18 cellular contexts compared by ENCODE assay signal in the genomic region with DNA sequence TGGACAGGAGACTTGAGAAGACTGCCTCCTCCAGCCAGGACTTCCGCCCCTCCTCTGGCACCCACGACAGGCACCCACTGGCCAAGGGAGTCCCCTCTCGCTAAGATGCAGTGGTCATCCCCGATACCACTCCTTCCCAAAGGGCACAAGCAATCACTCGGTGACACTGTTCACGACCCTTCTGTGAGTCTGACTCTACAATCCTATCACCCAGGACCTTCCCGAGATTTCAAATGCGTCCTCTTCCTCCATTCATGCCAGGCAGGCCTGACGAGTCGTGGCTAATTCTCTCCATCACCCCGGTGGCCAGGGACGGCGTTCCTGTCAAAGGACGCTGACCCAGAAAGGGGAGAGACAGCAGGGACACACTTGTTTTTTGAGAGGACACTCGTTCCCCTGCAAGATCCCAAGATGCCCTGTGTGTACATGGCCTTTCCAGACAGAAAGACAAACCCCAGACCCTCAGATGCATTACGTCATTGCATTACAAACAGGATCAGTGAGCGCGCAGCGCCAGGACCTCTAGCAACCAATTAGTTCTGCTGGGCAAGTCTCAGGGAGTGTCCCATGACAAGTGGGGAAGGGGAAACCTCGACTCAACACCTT. TPM values are rescaled to one million over a fixed set of nuclear protein-coding genes. Genes with fewer than 3 reads are reported as not detected.
DNase-seq lines count a peak whose midpoint lies in the region; ATAC-seq and TF ChIP-seq lines count a peak whose summit lies in the region.
"Had no signal": no experiment of that assay in that cellular context is flagged by ENCODE, and none has a peak within 500 bp of the region (broad histone marks: within the 10 kb centered on the region; RNA-seq: fewer than 3 reads in every experiment).

No MANE protein-coding gene starts in this region.

- H3K27me3 ChIP-seq in lower lobe of right lung (ENCODE audit: low read depth) (no peaks in the 10 kb centered on the region), rectal smooth muscle tissue (ENCODE audit: control insufficient read depth, insufficient read depth, low read length) (no peaks in the 10 kb centered on the region)
- H3K27me3 ChIP-seq: breast epithelium, foreskin keratinocyte had no signal

- H3K4me3 ChIP-seq in lower lobe of right lung, result no peak overlapping the region
- H3K4me3 ChIP-seq in rectal smooth muscle tissue (ENCODE audit: low read length), result peak overlapping the region; percentile 52
- H3K4me3 ChIP-seq: A549, breast epithelium had no signal

- H3K4me3 Mint-ChIP-seq in activated CD8-positive, alpha-beta T cell treated with anti-CD3 and anti-CD28 coated beads for 36 hours, result no peak overlapping the region
- no peak overlapping the region for H3K4me3 Mint-ChIP-seq in activated CD8-positive, alpha-beta T cell treated with anti-CD3 and anti-CD28 coated beads, Interleukin-2, amount 10 ng/mL, durations not matched to agents 7 days and 5 days
- no peak overlapping the region for H3K4me3 Mint-ChIP-seq in stimulated activated naive B cell treated with anti-CD40 and anti-IgM and Interleukin-4, amounts not matched to agents 10 μg/mL and 1 μg/mL and 100 μg/mL, for 72 hours
- no peak overlapping the region for H3K4me3 Mint-ChIP-seq in T-helper 17 cell

- H3K27ac ChIP-seq in lower lobe of right lung (no peak overlapping the region), rectal smooth muscle tissue (ENCODE audit: low read depth, low read length) (peak overlapping the region; percentile 57)
- H3K27ac ChIP-seq: A549, C4-2B, foreskin keratinocyte, VCaP had no signal

- H3K27me3 Mint-ChIP-seq in activated CD8-positive, alpha-beta T cell treated with anti-CD3 and anti-CD28 coated beads for 36 hours, result no peaks in the 10 kb centered on the region
- H3K27me3 Mint-ChIP-seq in activated CD8-positive, alpha-beta T cell treated with anti-CD3 and anti-CD28 coated beads, Interleukin-2, amount 10 ng/mL, durations not matched to agents 7 days and 5 days (ENCODE audit: low read depth), result no peaks in the 10 kb centered on the region
- H3K27me3 Mint-ChIP-seq in stimulated activated naive B cell treated with anti-CD40 and anti-IgM and Interleukin-4, amounts not matched to agents 10 μg/mL and 1 μg/mL and 100 μg/mL, for 72 hours, result no peaks in the 10 kb centered on the region
- no peaks in the 10 kb centered on the region for H3K27me3 Mint-ChIP-seq in T-helper 17 cell

- ATAC-seq in activated CD8-positive, alpha-beta T cell treated with anti-CD3 and anti-CD28 coated beads for 36 hours, result peak; percentile 53
- ATAC-seq in activated CD8-positive, alpha-beta T cell treated with anti-CD3 and anti-CD28 coated beads, Interleukin-2, amount 10 ng/mL, durations not matched to agents 7 days and 5 days, result no peak
- ATAC-seq in lower lobe of right lung (no peak), T-helper 17 cell (no peak)
- ATAC-seq in stimulated activated naive B cell treated with anti-CD40 and anti-IgM and Interleukin-4, amounts not matched to agents 10 μg/mL and 1 μg/mL and 100 μg/mL, for 72 hours (replicated peaks), result no peak
- ATAC-seq: foreskin keratinocyte; stimulated activated naive CD8-positive, alpha-beta T cell treated with anti-CD3 and anti-CD28 coated beads, Interleukin-15, Interleukin-2, amounts not matched to agents 100 U/mL and 50 U/mL, for 24 hours had no signal

- CTCF ChIA-PET in activated CD8-positive, alpha-beta T cell treated with anti-CD3 and anti-CD28 coated beads for 36 hours (lab: Charles Lee), result no interaction called here
- CTCF ChIA-PET in activated CD8-positive, alpha-beta T cell treated with anti-CD3 and anti-CD28 coated beads, Interleukin-2, amount 10 ng/mL, durations not matched to agents 7 days and 5 days (lab: Charles Lee), result no interaction called here

- H3K4me1 Mint-ChIP-seq in activated CD8-positive, alpha-beta T cell treated with anti-CD3 and anti-CD28 coated beads for 36 hours (ENCODE audit: low read depth), result peaks cover 56% of the 10 kb centered on the region
- peaks cover 24% of the 10 kb centered on the region for H3K4me1 Mint-ChIP-seq in activated CD8-positive, alpha-beta T cell treated with anti-CD3 and anti-CD28 coated beads, Interleukin-2, amount 10 ng/mL, durations not matched to agents 7 days and 5 days (ENCODE audit: low read depth)
- H3K4me1 Mint-ChIP-seq in stimulated activated naive B cell treated with anti-CD40 and anti-IgM and Interleukin-4, amounts not matched to agents 10 μg/mL and 1 μg/mL and 100 μg/mL, for 72 hours, result peaks cover 45 to 63% of the 10 kb centered on the region in 2 donors
- peaks cover 36% of the 10 kb centered on the region for H3K4me1 Mint-ChIP-seq in T-helper 17 cell

- TF ChIP-seq CTCF in activated CD8-positive, alpha-beta T cell treated with anti-CD3 and anti-CD28 coated beads for 36 hours (IDR thresholded peaks at IDR 0.05), result no peak
- TF ChIP-seq CTCF in lower lobe of right lung (IDR thresholded peaks at IDR 0.05), result no peak

- intact Hi-C loops in activated CD8-positive, alpha-beta T cell treated with anti-CD3 and anti-CD28 coated beads for 36 hours (cut with micrococcal nuclease), result no loop called here
- intact Hi-C loops in lower lobe of right lung (cut with DNase I), result no loop called here

- no peaks in the 10 kb centered on the region for H3K9me3 ChIP-seq in lower lobe of right lung
- no peaks in the 10 kb centered on the region for H3K9me3 ChIP-seq in T-helper 17 cell (ENCODE audit: control insufficient read depth, low read length, poor library complexity, severe bottlenecking)
- H3K9me3 ChIP-seq: A549, breast epithelium had no signal

- H3K4me1 ChIP-seq in lower lobe of right lung, result peaks cover 36% of the 10 kb centered on the region
- peaks cover 15% of the 10 kb centered on the region for H3K4me1 ChIP-seq in rectal smooth muscle tissue (ENCODE audit: control insufficient read depth, insufficient read depth, low read length)

- POLR2A ChIA-PET in activated CD8-positive, alpha-beta T cell treated with anti-CD3 and anti-CD28 coated beads for 36 hours (lab: Charles Lee), result no interaction called here
- POLR2A ChIA-PET in activated CD8-positive, alpha-beta T cell treated with anti-CD3 and anti-CD28 coated beads, Interleukin-2, amount 10 ng/mL, durations not matched to agents 7 days and 5 days (lab: Charles Lee), result no interaction called here

- peaks cover 11% of the 10 kb centered on the region for H3K36me3 Mint-ChIP-seq in activated CD8-positive, alpha-beta T cell treated with anti-CD3 and anti-CD28 coated beads for 36 hours (ENCODE audit: low read depth)
- H3K36me3 Mint-ChIP-seq in activated CD8-positive, alpha-beta T cell treated with anti-CD3 and anti-CD28 coated beads, Interleukin-2, amount 10 ng/mL, durations not matched to agents 7 days and 5 days (ENCODE audit: low read depth), result peaks cover 4% of the 10 kb centered on the region
- H3K36me3 Mint-ChIP-seq in stimulated activated naive B cell treated with anti-CD40 and anti-IgM and Interleukin-4, amounts not matched to agents 10 μg/mL and 1 μg/mL and 100 μg/mL, for 72 hours, result peaks cover 22 to 27% of the 10 kb centered on the region in 2 donors
- H3K36me3 Mint-ChIP-seq in T-helper 17 cell (ENCODE audit: low read depth), result peaks cover 2% of the 10 kb centered on the region

- no peaks in the 10 kb centered on the region for H3K9me3 Mint-ChIP-seq in activated CD8-positive, alpha-beta T cell treated with anti-CD3 and anti-CD28 coated beads for 36 hours
- H3K9me3 Mint-ChIP-seq in activated CD8-positive, alpha-beta T cell treated with anti-CD3 and anti-CD28 coated beads, Interleukin-2, amount 10 ng/mL, durations not matched to agents 7 days and 5 days (ENCODE audit: insufficient read depth), result no peaks in the 10 kb centered on the region
- H3K9me3 Mint-ChIP-seq in stimulated activated naive B cell treated with anti-CD40 and anti-IgM and Interleukin-4, amounts not matched to agents 10 μg/mL and 1 μg/mL and 100 μg/mL, for 72 hours, result no peaks in the 10 kb centered on the region

- H3K9ac ChIP-seq in rectal smooth muscle tissue (ENCODE audit: low read length), result no peak overlapping the region

- H3K36me3 ChIP-seq in lower lobe of right lung (no peaks in the 10 kb centered on the region), rectal smooth muscle tissue (ENCODE audit: control insufficient read depth, insufficient read depth, low read length) (no peaks in the 10 kb centered on the region)
- H3K36me3 ChIP-seq: breast epithelium had no signal

- peak; percentile 43 for DNase-seq in activated CD8-positive, alpha-beta T cell treated with anti-CD3 and anti-CD28 coated beads for 36 hours
- DNase-seq in activated CD8-positive, alpha-beta T cell treated with anti-CD3 and anti-CD28 coated beads, Interleukin-2, amount 10 ng/mL, durations not matched to agents 7 days and 5 days, result no peak
- DNase-seq in SK-N-DZ (ENCODE audit: low spot score) (peak; percentile 70), lower lobe of right lung (peak; percentile 21), NCI-H748 treated with DMSO at 0.1 percent for 48 hours (lab: John Stamatoyannopoulos, UW) (no peak), T-helper 17 cell (no peak)
- DNase-seq in stimulated activated naive B cell treated with anti-CD40 and anti-IgM and Interleukin-4, amounts not matched to agents 10 μg/mL and 1 μg/mL and 100 μg/mL, for 72 hours, result no peak
- DNase-seq: foreskin keratinocyte; Kasumi-1; kidney glomerular epithelial cell; NCI-H1105; stimulated activated CD4-positive, alpha-beta T cell treated with anti-CD3 and anti-CD28 coated beads, Interleukin-2, amount 100 ng/mL, for 24 hours; stimulated activated naive CD8-positive, alpha-beta T cell treated with anti-CD3 and anti-CD28 coated beads, Interleukin-15, Interleukin-2, amounts not matched to agents 100 U/mL and 50 U/mL, for 24 hours had no signal

- H3K27ac Mint-ChIP-seq in activated CD8-positive, alpha-beta T cell treated with anti-CD3 and anti-CD28 coated beads for 36 hours, result no peak overlapping the region
- H3K27ac Mint-ChIP-seq in activated CD8-positive, alpha-beta T cell treated with anti-CD3 and anti-CD28 coated beads, Interleukin-2, amount 10 ng/mL, durations not matched to agents 7 days and 5 days, result no peak overlapping the region
- no peak overlapping the region for H3K27ac Mint-ChIP-seq in stimulated activated naive B cell treated with anti-CD40 and anti-IgM and Interleukin-4, amounts not matched to agents 10 μg/mL and 1 μg/mL and 100 μg/mL, for 72 hours
- no peak overlapping the region for H3K27ac Mint-ChIP-seq in T-helper 17 cell

RNA-seq across cellular contexts. Expression of a gene that starts 12.2 kb away (rescaled TPM):
- total RNA-seq in activated CD8-positive, alpha-beta T cell treated with anti-CD3 and anti-CD28 coated beads for 36 hours, result 10 to 100 TPM; 32.0 to 32.7 TPM
- total RNA-seq in activated CD8-positive, alpha-beta T cell treated with anti-CD3 and anti-CD28 coated beads, Interleukin-2, amount 10 ng/mL, durations not matched to agents 7 days and 5 days, result 10 to 100 TPM; 29.3 to 30.1 TPM
- 16.3 and 28.1 TPM in 2 replicates for polyA plus RNA-seq in SK-N-DZ (2014; cell fraction: cytosol; rRNA removed)
- polyA plus RNA-seq in SK-N-DZ (2014; cell fraction: nucleus; rRNA removed), result 25.0 and 32.5 TPM in 2 replicates
- total RNA-seq in lower lobe of right lung (26.2 TPM), T-helper 17 cell (10 to 100 TPM; 32.7 to 41.7 TPM)

RNA-seq across cellular contexts. Expression of a gene that starts 20.8 kb away (rescaled TPM):
- total RNA-seq in activated CD8-positive, alpha-beta T cell treated with anti-CD3 and anti-CD28 coated beads for 36 hours, result 10 to 100 TPM; 55.3 to 58.1 TPM
- total RNA-seq in activated CD8-positive, alpha-beta T cell treated with anti-CD3 and anti-CD28 coated beads, Interleukin-2, amount 10 ng/mL, durations not matched to agents 7 days and 5 days, result 10 to 100 TPM; 40.2 to 45.3 TPM
- 20.0 and 20.9 TPM in 2 replicates for polyA plus RNA-seq in SK-N-DZ (2014; cell fraction: cytosol; rRNA removed)
- polyA plus RNA-seq in SK-N-DZ (2014; cell fraction: nucleus; rRNA removed), result 12.2 and 28.2 TPM in 2 replicates
- total RNA-seq in lower lobe of right lung, result 64.5 TPM
- 100 to 1,000 TPM in 1 of 2 donors, 10 to 100 TPM in 1; 90.6 to 102 TPM for total RNA-seq in T-helper 17 cell

RNA-seq across cellular contexts. Expression of a gene that starts 54.2 kb away (rescaled TPM):
- total RNA-seq in activated CD8-positive, alpha-beta T cell treated with anti-CD3 and anti-CD28 coated beads for 36 hours, result 10 to 100 TPM; 11.5 to 13.6 TPM
- 1 to 10 TPM; 7.2 to 9.4 TPM for total RNA-seq in activated CD8-positive, alpha-beta T cell treated with anti-CD3 and anti-CD28 coated beads, Interleukin-2, amount 10 ng/mL, durations not matched to agents 7 days and 5 days
- 9.4 and 10.1 TPM in 2 replicates for polyA plus RNA-seq in SK-N-DZ (2014; cell fraction: cytosol; rRNA removed)
- polyA plus RNA-seq in SK-N-DZ (2014; cell fraction: nucleus; rRNA removed), result 1.7 and 4.8 TPM in 2 replicates
- total RNA-seq in lower lobe of right lung, result 3.0 TPM
- total RNA-seq in T-helper 17 cell, result 1 to 10 TPM; 2.0 to 2.6 TPM

Comparison
In these comparisons a context has a peak if more than half of its experiments do, and no peak if none do; other contexts are left out.
1. DNase-seq: peak in activated CD8-positive, alpha-beta T cell treated with anti-CD3 and anti-CD28 coated beads for 36 hours (single experiment), SK-N-DZ (single experiment) and lower lobe of right lung (single experiment); none in activated CD8-positive, alpha-beta T cell treated with anti-CD3 and anti-CD28 coated beads, Interleukin-2, amount 10 ng/mL, durations not matched to agents 7 days and 5 days (single experiment), NCI-H748 treated with DMSO at 0.1 percent for 48 hours (single experiment), stimulated activated naive B cell treated with anti-CD40 and anti-IgM and Interleukin-4, amounts not matched to agents 10 μg/mL and 1 μg/mL and 100 μg/mL, for 72 hours (single experiment) and T-helper 17 cell (0 of 3).